In the genomic region with DNA sequence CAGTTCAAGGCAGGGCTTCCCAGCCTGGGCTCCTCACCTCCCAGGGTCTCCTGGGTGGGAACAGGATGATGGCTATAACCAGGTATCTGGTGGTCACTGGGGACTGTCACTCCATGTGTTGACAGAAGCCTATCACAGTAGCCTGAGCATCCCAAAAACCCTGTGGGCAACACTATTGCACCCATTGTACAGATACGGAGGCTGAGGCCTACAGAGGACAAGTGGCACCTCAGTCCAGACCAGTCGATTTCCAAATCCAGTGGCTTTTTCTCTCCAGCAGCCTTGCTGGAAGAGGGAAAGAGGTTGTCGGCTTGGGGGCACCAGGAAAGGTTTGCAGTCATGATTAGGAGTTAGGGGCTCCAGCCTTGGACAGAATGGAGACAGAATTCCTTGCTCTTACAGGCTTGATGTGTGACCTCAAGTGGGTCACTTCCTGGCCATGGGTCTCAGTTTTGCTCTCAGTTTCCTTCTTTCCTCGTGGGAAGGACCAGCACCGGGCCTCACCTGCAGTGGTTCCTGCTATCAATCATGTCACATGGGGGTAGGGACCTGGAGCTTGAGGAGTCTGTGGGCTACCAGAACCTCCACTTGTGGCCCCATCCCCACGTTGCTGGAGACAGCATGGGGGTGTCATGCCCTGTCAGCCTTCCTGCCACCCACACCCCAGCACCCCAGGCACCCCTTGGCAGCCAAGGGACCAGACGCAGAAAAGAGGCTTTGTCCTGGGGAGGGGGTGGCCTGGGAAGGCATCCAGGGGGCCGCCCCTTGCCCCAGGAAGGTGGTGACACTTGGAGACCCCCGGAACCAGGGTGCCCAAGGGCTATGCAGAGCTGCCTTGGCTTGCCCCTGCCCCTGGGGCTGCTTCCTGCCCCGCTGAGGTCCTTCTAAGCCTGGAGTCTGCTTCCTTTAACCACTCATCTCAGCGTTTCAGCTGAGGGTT, we compare ENCODE assay signal across 26 cellular contexts. TPM values are rescaled to one million over a fixed set of nuclear protein-coding genes. Genes with fewer than 3 reads are reported as not detected.
DNase-seq lines count a peak whose midpoint lies in the region; ATAC-seq and TF ChIP-seq lines count a peak whose summit lies in the region.
"Had no signal": no experiment of that assay in that cellular context is flagged by ENCODE, and none has a peak within 500 bp of the region (broad histone marks: within the 10 kb centered on the region; RNA-seq: fewer than 3 reads in every experiment).

No MANE protein-coding gene starts in this region.

- no peaks in the 10 kb centered on the region for H3K36me3 ChIP-seq in mucosa of descending colon (ENCODE audit: low read depth)
- H3K36me3 ChIP-seq: gastrocnemius medialis, HAP-1 had no signal

- peaks cover 0 to 6% (median 0%) of the 10 kb centered on the region in 45 donors for H3K27me3 ChIP-seq in dorsolateral prefrontal cortex
- H3K27me3 ChIP-seq: hepatocyte had no signal

- H3K4me1 Mint-ChIP-seq in type B pancreatic cell (ENCODE audit: unreplicated experiment), result peaks cover 25% of the 10 kb centered on the region

- no peaks in the 10 kb centered on the region for H3K9me3 ChIP-seq in mucosa of descending colon
- H3K9me3 ChIP-seq: gastrocnemius medialis, HAP-1 had no signal

- peak overlapping the region; percentile 39 for H3K4me3 Mint-ChIP-seq in type B pancreatic cell
- H3K4me3 Mint-ChIP-seq: activated CD8-positive, alpha-beta T cell treated with anti-CD3 and anti-CD28 coated beads for 36 hours; activated naive CD4-positive, alpha-beta T cell treated with anti-CD3 and anti-CD28 coated beads, Interleukin-2, amount 50 U/mL, for 24 hours; CD8-positive, alpha-beta T cell; dendritic cell treated with granulocyte-macrophage colony-stimulating factor and Interleukin-4, amounts not matched to agents 40 ng/mL and 50 ng/mL, for 4 days; memory B cell had no signal

- no peak for DNase-seq in GM12864 (ENCODE audit: low read depth)
- peak; percentile 14 for DNase-seq in HuH-7.5 (ENCODE audit: low spot score)
- no peak for DNase-seq in dorsolateral prefrontal cortex
- no peak for DNase-seq in type B pancreatic cell (ENCODE audit: extremely low spot score, unreplicated experiment)
- no peak for DNase-seq in mucosa of descending colon
- DNase-seq in NCI-H2196 treated with DMSO at 0.1 percent for 48 hours (lab: John Stamatoyannopoulos, UW; ENCODE audit: unreplicated experiment), result no peak
- DNase-seq: activated CD4-positive, alpha-beta T cell treated with anti-CD3 and anti-CD28 coated beads for 1 hour; activated CD8-positive, alpha-beta T cell treated with anti-CD3 and anti-CD28 coated beads for 36 hours; aorta; CD8-positive, alpha-beta T cell; DMS153; gastrocnemius medialis; GDM1; KBM-7; left cardiac atrium; stimulated activated naive CD4-positive, alpha-beta T cell treated with Interleukin-2 at 50 U/mL for 16 hours; T-helper 2 cell had no signal

- H3K27ac Mint-ChIP-seq in type B pancreatic cell, result no peak overlapping the region
- H3K27ac Mint-ChIP-seq: activated CD8-positive, alpha-beta T cell treated with anti-CD3 and anti-CD28 coated beads for 36 hours; activated naive CD4-positive, alpha-beta T cell treated with anti-CD3 and anti-CD28 coated beads, Interleukin-2, amount 50 U/mL, for 24 hours; activated T-helper 2 cell treated with anti-CD3 and anti-CD28 coated beads, Interferon-gamma antibody, Interleukin-2, Interleukin-4, amounts not matched to agents 10 μg/mL and 5 μg/mL and 100 μg/mL, durations not matched to agents 14 hours and 24 hours and 36 hours; CD8-positive, alpha-beta T cell; dendritic cell treated with granulocyte-macrophage colony-stimulating factor and Interleukin-4, amounts not matched to agents 40 ng/mL and 50 ng/mL, for 4 days; memory B cell had no signal

- TF ChIP-seq CTCF in GM12864 (IDR thresholded peaks at IDR 0.05; ENCODE audit: low read depth, low read length, missing control alignments) (no peak), dorsolateral prefrontal cortex (IDR thresholded peaks at IDR 0.05 in 54 of 56, conservative IDR thresholded peaks at IDR 0.05 in 2 of 56; ENCODE audit: low read depth in 1 of 56, partially characterized antibody in 56 of 56) (no peak), type B pancreatic cell (conservative IDR thresholded peaks at IDR 0.05) (no peak), mucosa of descending colon (IDR thresholded peaks at IDR 0.05) (no peak)

- peak overlapping the region in 32 of 59 donors; percentile 5 to 68 (median 50) for H3K27ac ChIP-seq in dorsolateral prefrontal cortex
- H3K27ac ChIP-seq: gastrocnemius medialis, hepatocyte had no signal

- H3K9me3 Mint-ChIP-seq in type B pancreatic cell, result no peaks in the 10 kb centered on the region
- H3K9me3 Mint-ChIP-seq: activated CD8-positive, alpha-beta T cell treated with anti-CD3 and anti-CD28 coated beads for 36 hours; activated naive CD4-positive, alpha-beta T cell treated with anti-CD3 and anti-CD28 coated beads, Interleukin-2, amount 50 U/mL, for 24 hours; activated T-helper 2 cell treated with anti-CD3 and anti-CD28 coated beads, Interferon-gamma antibody, Interleukin-2, Interleukin-4, amounts not matched to agents 10 μg/mL and 5 μg/mL and 100 μg/mL, durations not matched to agents 14 hours and 24 hours and 36 hours; CD8-positive, alpha-beta T cell; dendritic cell treated with granulocyte-macrophage colony-stimulating factor and Interleukin-4, amounts not matched to agents 40 ng/mL and 50 ng/mL, for 4 days; memory B cell had no signal

- H3K27me3 Mint-ChIP-seq in type B pancreatic cell, result peaks cover 3% of the 10 kb centered on the region

- H3K4me1 ChIP-seq in mucosa of descending colon (ENCODE audit: low read depth), result peaks cover 6% of the 10 kb centered on the region
- H3K4me1 ChIP-seq: HAP-1 had no signal

- ATAC-seq in mucosa of descending colon (no peak), GM21576 (IDR thresholded peaks at IDR 0.05; ENCODE audit: unreplicated experiment) (no peak)
- ATAC-seq: activated CD8-positive, alpha-beta T cell treated with anti-CD3 and anti-CD28 coated beads for 36 hours; CD8-positive, alpha-beta T cell; gastrocnemius medialis; left cardiac atrium had no signal

- peak overlapping the region; percentile 12 for H3K4me3 ChIP-seq in GM12864 (ENCODE audit: low read depth, low read length)
- H3K4me3 ChIP-seq in dorsolateral prefrontal cortex, result peak overlapping the region in 24 of 59 donors; percentile 6 to 78 (median 68)
- no peak overlapping the region for H3K4me3 ChIP-seq in mucosa of descending colon
- H3K4me3 ChIP-seq: gastrocnemius medialis, HAP-1, hepatocyte had no signal

- intact Hi-C loops in dorsolateral prefrontal cortex (cut with DNase I) (no loop called here), mucosa of descending colon (cut with DNase I, micrococcal nuclease) (no loop called here)

- no peaks in the 10 kb centered on the region for H3K36me3 Mint-ChIP-seq in type B pancreatic cell
- H3K36me3 Mint-ChIP-seq: activated naive CD4-positive, alpha-beta T cell treated with anti-CD3 and anti-CD28 coated beads, Interleukin-2, amount 50 U/mL, for 24 hours; CD8-positive, alpha-beta T cell; memory B cell had no signal

RNA-seq across cellular contexts. Expression of a gene that starts 2.1 kb away (rescaled TPM):
- total RNA-seq in dorsolateral prefrontal cortex (10 to 100 TPM; 10.3 to 60.6 (median 25.2) TPM), type B pancreatic cell (ENCODE audit: low replicate concordance) (4.2 and 11.4 TPM in 2 replicates), mucosa of descending colon (1 to 10 TPM; 1.6 to 4.3 (median 3.0) TPM)
- total RNA-seq: CD8-positive, alpha-beta T cell; HT-29; OCI-LY7 had no signal

RNA-seq across cellular contexts. Expression of a gene that starts 59.9 kb away (rescaled TPM):
- 10 to 100 TPM; 20.6 to 54.7 (median 29.2) TPM for total RNA-seq in dorsolateral prefrontal cortex
- 33.9 and 59.2 TPM in 2 replicates for total RNA-seq in type B pancreatic cell (ENCODE audit: low replicate concordance)
- 10 to 100 TPM; 13.3 to 26.1 (median 19.1) TPM for total RNA-seq in mucosa of descending colon
